In genomic region chr7:102490529-102491075, GRCh38 we compare ENCODE assay signal across 6 cellular contexts. TPM values are rescaled to one million over a fixed set of nuclear protein-coding genes. Genes with fewer than 3 reads are reported as not detected.
DNase-seq lines count a peak whose midpoint lies in the region; ATAC-seq and TF ChIP-seq lines count a peak whose summit lies in the region.
"Not testable (repeated sequence)": the region's sequence is repeated elsewhere in the genome, so short reads cannot be mapped to it uniquely, and the experiment has no call there.

No MANE protein-coding gene starts in this region.

- ATAC-seq in GM18502 (IDR thresholded peaks at IDR 0.05; ENCODE audit: poor library complexity, unreplicated experiment) (peak; percentile 62), HG02610 (IDR thresholded peaks at IDR 0.05; ENCODE audit: unreplicated experiment) (peak; percentile 40), PC-3 (peak; percentile 84)

- H3K9me3 ChIP-seq in PC-3 (ENCODE audit: low read length); right atrium auricular region: not testable (repeated sequence)

- not testable (repeated sequence) for H3K36me3 ChIP-seq in PC-3 (ENCODE audit: low read depth, low read length); right atrium auricular region

- H4K20me1 ChIP-seq in PC-3 (ENCODE audit: low read length): not testable (repeated sequence)

- not testable (repeated sequence) for H3F3A ChIP-seq in PC-3 (ENCODE audit: low read length, unreplicated experiment)

- not testable (repeated sequence) for H3K9ac ChIP-seq in PC-3 (ENCODE audit: low read length)

- not testable (repeated sequence) for TF ChIP-seq CTCF in PC-3 (conservative IDR thresholded peaks at IDR 0.05; ENCODE audit: low read depth, low read length); right atrium auricular region (IDR thresholded peaks at IDR 0.05)

- not testable (repeated sequence) for BruUV-seq in PC-3 (replicated peaks; lab: Mats Ljungman, UMichigan)

- CTCF ChIA-PET in PC-3 (lab: Charles Lee): not testable (repeated sequence)

- not testable (repeated sequence) for H3K4me3 ChIP-seq in PC-3 (ENCODE audit: low read length); right atrium auricular region

- H3K27ac ChIP-seq in PC-3 (ENCODE audit: low read length); right atrium auricular region: not testable (repeated sequence)

- H3K27me3 ChIP-seq in PC-3 (ENCODE audit: low read length); right atrium auricular region: not testable (repeated sequence)

- H2AFZ ChIP-seq in PC-3 (ENCODE audit: low read length): not testable (repeated sequence)

- not testable (repeated sequence) for H3K79me2 ChIP-seq in PC-3 (ENCODE audit: low read length)

- H3K4me1 ChIP-seq in PC-3 (ENCODE audit: insufficient read depth, low read length); right atrium auricular region: not testable (repeated sequence)

- intact Hi-C loops in PC-3 (cut with micrococcal nuclease): not testable (repeated sequence)

- DNase-seq in PC-3: not testable (repeated sequence)
- peak; percentile 71 to 75 for DNase-seq in activated T-cell treated with anti-CD3 and anti-CD28 coated beads, Interleukin-2, amount 50 U/mL, for 48 hours
- DNase-seq in right atrium auricular region (ENCODE audit: low spot score): peak; percentile 53
- DNase-seq in stimulated activated CD4-positive, alpha-beta T cell treated with anti-CD3 and anti-CD28 coated beads, Interleukin-4, amount 100 ng/mL, for 1 hour: peak; percentile 62

- H3K4me2 ChIP-seq in PC-3 (ENCODE audit: low read length): not testable (repeated sequence)

- H3K9me2 ChIP-seq in PC-3 (replicated peaks; ENCODE audit: low read length): not testable (repeated sequence)

- POLR2A ChIA-PET in PC-3 (lab: Charles Lee; ENCODE audit: unreplicated experiment): not testable (repeated sequence)

RNA-seq across cellular contexts. Expression of gene POLR2J, which starts 11.9 kb away (rescaled TPM):
- total RNA-seq in PC-3 (2014; rRNA removed) (71.6 and 101 TPM in 2 replicates), right atrium auricular region (10 to 100 TPM; 19.2 to 34.8 TPM)

RNA-seq across cellular contexts. Expression of gene LRWD1, which starts 25.8 kb away (rescaled TPM):
- total RNA-seq in PC-3 (2014; rRNA removed) (41.8 and 69.5 TPM in 2 replicates), right atrium auricular region (10 to 100 TPM in 1 of 2 donors, 1 to 10 TPM in 1; 9.8 to 13.7 TPM)

RNA-seq across cellular contexts. Expression of gene ALKBH4, which starts 25.9 kb away (rescaled TPM):
- total RNA-seq in PC-3 (2014; rRNA removed) (21.3 and 31.0 TPM in 2 replicates), right atrium auricular region (10 to 100 TPM; 10.8 to 16.8 TPM)

RNA-seq across cellular contexts. Expression of gene RASA4B, which starts 27.0 kb away (rescaled TPM):
- total RNA-seq in PC-3 (2014; rRNA removed) (10.2 and 17.2 TPM in 2 replicates), right atrium auricular region (1 to 10 TPM; 4.3 to 7.5 TPM)

RNA-seq across cellular contexts. Expression of gene UPK3BL2, which starts 52.9 kb away (rescaled TPM):
- total RNA-seq in PC-3 (2014; rRNA removed) (22.5 and 25.7 TPM in 2 replicates), right atrium auricular region (under 1 TPM; 0.83 to 0.89 TPM)
